In the genomic region with DNA sequence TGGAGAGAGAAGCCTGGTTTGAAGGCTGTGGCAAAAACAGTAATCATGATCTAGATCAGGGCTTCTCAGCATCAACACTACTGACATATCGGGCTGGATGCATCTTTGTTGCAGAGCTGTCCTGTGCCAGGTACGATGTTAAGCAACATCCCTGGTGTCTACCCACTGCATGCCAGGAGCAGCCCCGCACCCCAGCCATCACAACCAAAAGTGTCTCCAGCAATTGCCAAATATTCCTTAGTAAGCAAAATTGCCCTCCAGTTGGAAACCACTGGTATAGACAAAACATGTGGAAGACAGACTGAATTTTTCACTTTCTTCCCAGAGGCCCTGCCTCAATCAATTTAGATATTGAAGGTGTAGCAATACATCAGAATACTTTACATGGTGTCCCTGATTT, we compare ENCODE assay signal across 31 cellular contexts.
"Had no signal": no experiment of that assay in that cellular context is flagged by ENCODE, and none has a peak within 500 bp of the region (broad histone marks: within the 10 kb centered on the region; RNA-seq: fewer than 3 reads in every experiment).

No MANE protein-coding gene starts in this region.

- H3K27ac ChIP-seq: neural progenitor cell, ovary, parathyroid adenoma, psoas muscle, skin epidermis, spleen, suprapubic skin, testis, tibial artery, transverse colon, upper lobe of right lung, uterus had no signal

- H3K9me3 Mint-ChIP-seq: natural killer cell; nephron; stimulated activated memory B cell treated with anti-CD40 and anti-IgM and Interleukin-4, amounts not matched to agents 10 μg/mL and 1 μg/mL and 100 μg/mL, for 72 hours; stimulated activated naive CD8-positive, alpha-beta T cell treated with anti-CD3 and anti-CD28 coated beads, Interleukin-15, amount 100 ng/mL, for 72 hours; type B pancreatic cell had no signal

- H3K4me1 ChIP-seq: parathyroid adenoma, psoas muscle, spleen, suprapubic skin, testis, tibial artery, transverse colon, upper lobe of right lung, uterus had no signal

- H3K9me3 ChIP-seq: ovary, psoas muscle, spleen, suprapubic skin, testis, tibial artery, transverse colon, upper lobe of right lung, uterus had no signal

- H3K27ac Mint-ChIP-seq: natural killer cell; nephron; neural progenitor cell; progenitor cell of endocrine pancreas; stimulated activated memory B cell treated with anti-CD40 and anti-IgM and Interleukin-4, amounts not matched to agents 10 μg/mL and 1 μg/mL and 100 μg/mL, for 72 hours; stimulated activated naive CD8-positive, alpha-beta T cell treated with anti-CD3 and anti-CD28 coated beads, Interleukin-15, amount 100 ng/mL, for 72 hours; type B pancreatic cell had no signal

- H3K4me3 Mint-ChIP-seq: natural killer cell; nephron; neural progenitor cell; stimulated activated memory B cell treated with anti-CD40 and anti-IgM and Interleukin-4, amounts not matched to agents 10 μg/mL and 1 μg/mL and 100 μg/mL, for 72 hours; stimulated activated naive CD8-positive, alpha-beta T cell treated with anti-CD3 and anti-CD28 coated beads, Interleukin-15, amount 100 ng/mL, for 72 hours; type B pancreatic cell had no signal

- ATAC-seq: natural killer cell; psoas muscle; right cardiac atrium; sciatic nerve; stimulated activated memory B cell treated with anti-CD40 and anti-IgM and Interleukin-4, amounts not matched to agents 10 μg/mL and 1 μg/mL and 100 μg/mL, for 72 hours; stimulated activated naive CD8-positive, alpha-beta T cell treated with anti-CD3 and anti-CD28 coated beads, Interleukin-15, amount 100 ng/mL, for 72 hours; stimulated activated naive CD8-positive, alpha-beta T cell treated with anti-CD3 and anti-CD28 coated beads, Interleukin-15, Interleukin-2, amounts not matched to agents 100 U/mL and 50 U/mL, for 24 hours; upper lobe of right lung had no signal

- H2AFZ ChIP-seq: neural progenitor cell, parathyroid adenoma had no signal

- H3K36me3 ChIP-seq: neural progenitor cell, ovary, spleen, suprapubic skin, tibial artery, transverse colon, upper lobe of right lung, uterus had no signal

- H3K27me3 ChIP-seq: ovary, spleen, suprapubic skin, testis, transverse colon, upper lobe of right lung, uterus had no signal

- H3K36me3 Mint-ChIP-seq: natural killer cell; neural progenitor cell; stimulated activated memory B cell treated with anti-CD40 and anti-IgM and Interleukin-4, amounts not matched to agents 10 μg/mL and 1 μg/mL and 100 μg/mL, for 72 hours; type B pancreatic cell had no signal

- H3K4me2 ChIP-seq: neural progenitor cell, smooth muscle cell had no signal

- H3K4me1 Mint-ChIP-seq: natural killer cell; stimulated activated memory B cell treated with anti-CD40 and anti-IgM and Interleukin-4, amounts not matched to agents 10 μg/mL and 1 μg/mL and 100 μg/mL, for 72 hours; stimulated activated naive CD8-positive, alpha-beta T cell treated with anti-CD3 and anti-CD28 coated beads, Interleukin-15, amount 100 ng/mL, for 72 hours had no signal

- H3K9ac ChIP-seq: neural progenitor cell, parathyroid adenoma had no signal

- H3K4me3 ChIP-seq: neural progenitor cell, ovary, psoas muscle, skin epidermis, smooth muscle cell, spleen, suprapubic skin, testis, tibial artery, transverse colon, upper lobe of right lung, uterus had no signal

- DNase-seq: natural killer cell; occipital lobe; ovary; posterior cingulate gyrus; psoas muscle; right cardiac atrium; spleen; stimulated activated CD4-positive, alpha-beta T cell treated with anti-CD3 and anti-CD28 coated beads, Interleukin-12 subunit alpha, Interleukin-12 subunit beta, amount 100 ng/mL, for 4 hours; stimulated activated CD4-positive, alpha-beta T cell treated with anti-CD3 and anti-CD28 coated beads, Interleukin-1b, Interleukin-23, amount 100 ng/mL, for 48 hours; stimulated activated CD4-positive, alpha-beta T cell treated with anti-CD3 and anti-CD28 coated beads, Interleukin-4, amount 100 ng/mL, for 1 hour; stimulated activated CD4-positive, alpha-beta T cell treated with anti-CD3 and anti-CD28 coated beads, Interleukin-4, amount 100 ng/mL, for 4 hours; stimulated activated CD8-positive, alpha-beta memory T cell treated with anti-CD3 and anti-CD28 coated beads, Interleukin-4, amount 100 ng/mL, for 48 hours; stimulated activated naive CD4-positive, alpha-beta T cell; stimulated activated naive CD8-positive, alpha-beta T cell treated with anti-CD3 and anti-CD28 coated beads, Interleukin-15, amount 100 ng/mL, for 72 hours; stimulated activated naive CD8-positive, alpha-beta T cell treated with anti-CD3 and anti-CD28 coated beads, Interleukin-15, Interleukin-2, amounts not matched to agents 100 U/mL and 50 U/mL, for 24 hours; substantia nigra; testis; tibial artery; transverse colon; upper lobe of right lung; uterus had no signal
